ENCODE assay signal across 12 cellular contexts in the genomic region with DNA sequence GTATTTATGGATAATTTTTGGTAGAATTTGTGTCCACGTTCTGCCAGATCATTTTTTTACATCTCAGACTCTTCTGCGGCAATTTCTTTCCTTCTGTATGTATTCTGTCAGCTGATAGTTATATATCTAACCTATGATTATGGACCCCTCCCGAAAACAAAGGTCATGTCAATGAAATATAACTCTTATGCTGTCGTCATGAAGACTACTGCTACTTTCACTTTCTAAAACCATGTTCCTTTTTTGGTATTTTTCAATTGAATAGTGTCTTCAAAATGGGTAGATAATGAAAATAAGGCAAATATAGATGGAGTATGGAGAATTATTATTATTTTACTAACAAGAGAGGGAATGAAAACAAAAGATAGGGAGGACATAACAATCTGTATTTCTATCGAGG. TPM values are rescaled to one million over a fixed set of nuclear protein-coding genes. Genes with fewer than 3 reads are reported as not detected.
DNase-seq lines count a peak whose midpoint lies in the region; ATAC-seq and TF ChIP-seq lines count a peak whose summit lies in the region.
"Had no signal": no experiment of that assay in that cellular context is flagged by ENCODE, and none has a peak within 500 bp of the region (broad histone marks: within the 10 kb centered on the region; RNA-seq: fewer than 3 reads in every experiment).

No MANE protein-coding gene starts in this region.

- peak overlapping the region; percentile 75 for H3K4me3 ChIP-seq in ACC112 (ENCODE audit: low read depth, low read length)
- peak overlapping the region; percentile 5 to 57 (median 36) for H3K4me3 ChIP-seq in esophagus squamous epithelium
- no peak overlapping the region for H3K4me3 ChIP-seq in parathyroid adenoma (ENCODE audit: low read depth, low read length)

- 53 to 62% methylated on average over 5 of the region's 5 CpGs for WGBS in esophagus squamous epithelium, 2 donors

- intact Hi-C loops in esophagus squamous epithelium (cut with DNase I): no loop called here

- no peaks in the 10 kb centered on the region for H3K9me3 ChIP-seq in esophagus squamous epithelium
- H3K9me3 ChIP-seq in parathyroid adenoma (ENCODE audit: control insufficient read depth, low read length): no peaks in the 10 kb centered on the region

- TF ChIP-seq CTCF in esophagus squamous epithelium (IDR thresholded peaks at IDR 0.05) (no peak), parathyroid adenoma (IDR thresholded peaks at IDR 0.05) (no peak)

- no peak for TF ChIP-seq POLR2A in esophagus squamous epithelium (IDR thresholded peaks at IDR 0.05)

- H3K36me3 ChIP-seq in ACC112 (ENCODE audit: insufficient read depth, low read length) (peaks cover 6% of the 10 kb centered on the region; the same call in 1 of the 2 replicates), esophagus squamous epithelium (peaks cover 0 to 3% (median 0%) of the 10 kb centered on the region in 3 donors), parathyroid adenoma (ENCODE audit: control insufficient read depth, insufficient read depth, low read length) (no peaks in the 10 kb centered on the region)

- no peak overlapping the region for H3K4me2 ChIP-seq in parathyroid adenoma (ENCODE audit: low read length)

- no peaks in the 10 kb centered on the region for H3K9me3 Mint-ChIP-seq in activated T-cell treated with anti-CD3 and anti-CD28 coated beads, Interleukin-2, amount 50 U/mL, for 4 hours

- peaks cover 6% of the 10 kb centered on the region for H3K4me1 Mint-ChIP-seq in activated T-cell treated with anti-CD3 and anti-CD28 coated beads, Interleukin-2, amount 50 U/mL, for 4 hours (ENCODE audit: low read depth)

- DNase-seq in NCI-H69 (lab: John Stamatoyannopoulos, UW): peak; percentile 11
- no peak for DNase-seq in esophagus squamous epithelium (lab: John Stamatoyannopoulos, UW)
- DNase-seq in activated CD4-positive, CD25-positive, alpha-beta regulatory T cell treated with anti-CD3 and anti-CD28 coated beads, Interleukin-2, amount 50 U/mL, for 72 hours: no peak
- no peak for DNase-seq in activated T-cell treated with anti-CD3 and anti-CD28 coated beads, Interleukin-2, amount 50 U/mL, for 4 hours
- DNase-seq in stimulated activated CD4-positive, alpha-beta T cell treated with anti-CD3 and anti-CD28 coated beads, Interleukin-15, amount 100 ng/mL, for 24 hours: no peak
- DNase-seq in mesenteric fat pad (ENCODE audit: low spot score): no peak
- DNase-seq: C1 segment of cervical spinal cord, glutamatergic neuron, NCI-H2107, occipital lobe had no signal

- H3K27me3 Mint-ChIP-seq in activated T-cell treated with anti-CD3 and anti-CD28 coated beads, Interleukin-2, amount 50 U/mL, for 4 hours (ENCODE audit: low read depth): no peaks in the 10 kb centered on the region

- H3K4me3 Mint-ChIP-seq in activated T-cell treated with anti-CD3 and anti-CD28 coated beads, Interleukin-2, amount 50 U/mL, for 4 hours: no peak overlapping the region

- H3K4me1 ChIP-seq in ACC112 (ENCODE audit: control insufficient read depth, insufficient read depth, low read length, unreplicated experiment) (peaks cover 45% of the 10 kb centered on the region), esophagus squamous epithelium (peaks cover 0 to 17% (median 0%) of the 10 kb centered on the region in 3 donors), parathyroid adenoma (no peaks in the 10 kb centered on the region)

- peak overlapping the region; percentile 67 for H3K27ac ChIP-seq in ACC112 (ENCODE audit: low read depth, low read length)
- peak overlapping the region in 3 of 4 donors; percentile 40 to 80 (median 71) for H3K27ac ChIP-seq in esophagus squamous epithelium
- H3K27ac ChIP-seq in parathyroid adenoma: peak overlapping the region; percentile 4

- H2AFZ ChIP-seq in ACC112 (ENCODE audit: low read length, unreplicated experiment) (peak overlapping the region; percentile 58), parathyroid adenoma (no peak overlapping the region)

- H3K36me3 Mint-ChIP-seq in activated T-cell treated with anti-CD3 and anti-CD28 coated beads, Interleukin-2, amount 50 U/mL, for 4 hours (ENCODE audit: insufficient read depth): peaks cover 3% of the 10 kb centered on the region

- H3K9ac ChIP-seq in parathyroid adenoma: no peak overlapping the region

- H3K79me2 ChIP-seq in ACC112 (ENCODE audit: control insufficient read depth, insufficient read depth, low read length, unreplicated experiment): no peaks in the 10 kb centered on the region
- no peaks in the 10 kb centered on the region for H3K79me2 ChIP-seq in parathyroid adenoma

- no peak for ATAC-seq in activated T-cell treated with anti-CD3 and anti-CD28 coated beads, Interleukin-2, amount 50 U/mL, for 4 hours

- H3K27me3 ChIP-seq in ACC112 (ENCODE audit: insufficient read depth, low read length) (no peaks in the 10 kb centered on the region), esophagus squamous epithelium (no peaks in the 10 kb centered on the region), parathyroid adenoma (ENCODE audit: control insufficient read depth, insufficient read depth, low read length) (no peaks in the 10 kb centered on the region)

RNA-seq across cellular contexts. Expression of a gene that starts 3.2 kb away (rescaled TPM):
- total RNA-seq in esophagus squamous epithelium (10 to 100 TPM in 2 of 4 donors, 1 to 10 TPM in 2; 1.4 to 61.6 (median 11.3) TPM), mesenteric fat pad (23.4 TPM)
- total RNA-seq in activated T-cell treated with anti-CD3 and anti-CD28 coated beads, Interleukin-2, amount 50 U/mL, for 4 hours: not detected

Comparison
In these comparisons a context has a peak if more than half of its experiments do, and no peak if none do; other contexts are left out.
1. H3K27ac ChIP-seq: peak in every context shown above with its lines; median percentile 71 in esophagus squamous epithelium; 67 in ACC112; 4 in parathyroid adenoma.